ENCODE assay signal across 16 cellular contexts in genomic region chr17:3027786-3028532, GRCh38. TPM values are rescaled to one million over a fixed set of nuclear protein-coding genes. Genes with fewer than 3 reads are reported as not detected.
"Had no signal": no experiment of that assay in that cellular context is flagged by ENCODE, and none has a peak within 500 bp of the region (broad histone marks: within the 10 kb centered on the region; RNA-seq: fewer than 3 reads in every experiment).

No MANE protein-coding gene starts in this region.

- H3K27me3 ChIP-seq: ovary, SJSA1, thyroid gland had no signal

- H3K4me1 ChIP-seq: thyroid gland had no signal

- H3K4me3 ChIP-seq: ovary, SJSA1, skin epidermis, thyroid gland had no signal

- H3K27ac ChIP-seq: ovary, SJSA1, skin epidermis, thyroid gland, VCaP had no signal

- H3K36me3 ChIP-seq: ovary, SJSA1 had no signal

- ATAC-seq: activated CD8-positive, alpha-beta T cell treated with anti-CD3 and anti-CD28 coated beads, Interleukin-2, amount 10 ng/mL, durations not matched to agents 7 days and 5 days had no signal

- H3K9me3 ChIP-seq: ovary, thyroid gland had no signal

- H3K27me3 Mint-ChIP-seq: activated naive CD8-positive, alpha-beta T cell; dendritic cell treated with granulocyte-macrophage colony-stimulating factor and Interleukin-4, amounts not matched to agents 40 ng/mL and 50 ng/mL, for 4 days had no signal

- DNase-seq: activated CD4-positive, alpha-beta T cell treated with anti-CD3 and anti-CD28 coated beads for 48 hours; activated CD8-positive, alpha-beta T cell treated with anti-CD3 and anti-CD28 coated beads, Interleukin-2, amount 10 ng/mL, durations not matched to agents 7 days and 5 days; activated gamma-delta T cell; amygdala; erythroblast; hippocampal formation; nephron progenitor cell; thyroid gland had no signal

- H3K4me3 Mint-ChIP-seq: activated CD8-positive, alpha-beta T cell treated with anti-CD3 and anti-CD28 coated beads, Interleukin-2, amount 10 ng/mL, durations not matched to agents 7 days and 5 days; activated naive CD8-positive, alpha-beta T cell; brain; dendritic cell treated with granulocyte-macrophage colony-stimulating factor and Interleukin-4, amounts not matched to agents 40 ng/mL and 50 ng/mL, for 4 days; nephron progenitor cell had no signal

- H3K27ac Mint-ChIP-seq: activated CD8-positive, alpha-beta T cell treated with anti-CD3 and anti-CD28 coated beads, Interleukin-2, amount 10 ng/mL, durations not matched to agents 7 days and 5 days; activated naive CD8-positive, alpha-beta T cell; brain; dendritic cell treated with granulocyte-macrophage colony-stimulating factor and Interleukin-4, amounts not matched to agents 40 ng/mL and 50 ng/mL, for 4 days; nephron progenitor cell had no signal

RNA-seq across cellular contexts. Expression of gene OR1D5, which starts 35.4 kb away (rescaled TPM):
- total RNA-seq: activated CD8-positive, alpha-beta T cell treated with anti-CD3 and anti-CD28 coated beads, Interleukin-2, amount 10 ng/mL, durations not matched to agents 7 days and 5 days; ovary; renal cortical epithelial cell; SJSA1; thyroid gland had no signal
- polyA plus RNA-seq: ovary had no signal
